11 cellular contexts compared by ENCODE assay signal in the genomic region with DNA sequence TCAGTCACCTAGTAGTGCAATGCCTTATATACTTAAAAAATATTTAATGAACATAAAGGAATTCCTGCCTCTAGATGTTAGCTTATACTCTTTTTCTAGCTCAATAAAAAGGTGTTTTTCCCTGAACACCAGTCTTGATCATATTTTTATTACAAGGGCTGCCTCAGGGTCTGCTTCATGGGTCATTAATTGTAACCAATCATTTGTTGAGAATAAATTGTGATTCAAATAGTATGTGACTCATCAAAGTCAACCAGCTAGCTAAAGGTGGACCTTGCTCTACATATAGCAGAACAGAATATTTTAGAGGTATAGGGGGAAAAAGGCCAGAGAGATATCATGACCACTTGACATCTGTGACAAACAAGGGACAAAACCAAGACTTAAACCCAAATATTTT.
A peak's percentile ranks its signal among the peaks of the same experiment; 100 is the strongest.
DNase-seq lines count a peak whose midpoint lies in the region; ATAC-seq and TF ChIP-seq lines count a peak whose summit lies in the region.
"Had no signal": no experiment of that assay in that cellular context is flagged by ENCODE, and none has a peak within 500 bp of the region (broad histone marks: within the 10 kb centered on the region; RNA-seq: fewer than 3 reads in every experiment).

No MANE protein-coding gene starts in this region.

- intact Hi-C loops in breast epithelium (cut with DNase I; ENCODE audit: low total_unique reads): no loop called here

- H3K27me3 ChIP-seq in Karpas-422 (ENCODE audit: low read length) (no peaks in the 10 kb centered on the region), RWPE2 (ENCODE audit: insufficient read depth, poor library complexity, severe bottlenecking) (no peaks in the 10 kb centered on the region), foreskin keratinocyte (no peaks in the 10 kb centered on the region), breast epithelium (no peaks in the 10 kb centered on the region)

- H3K9me3 ChIP-seq in Karpas-422 (ENCODE audit: low read length): no peaks in the 10 kb centered on the region
- H3K9me3 ChIP-seq in RWPE2 (ENCODE audit: severe bottlenecking): no peaks in the 10 kb centered on the region
- no peaks in the 10 kb centered on the region for H3K9me3 ChIP-seq in breast epithelium

- H3K36me3 ChIP-seq in Karpas-422 (ENCODE audit: insufficient read depth, low read length) (peaks cover 39% of the 10 kb centered on the region), RWPE2 (ENCODE audit: low read depth) (peaks cover 50% of the 10 kb centered on the region), breast epithelium (peaks cover 17% of the 10 kb centered on the region)

- no peaks in the 10 kb centered on the region for H4K20me1 ChIP-seq in Karpas-422 (ENCODE audit: insufficient read depth, low read depth, low read length)

- H3K4me3 ChIP-seq in Karpas-422 (ENCODE audit: low read length) (no peak overlapping the region), RWPE2 (ENCODE audit: severe bottlenecking) (no peak overlapping the region), breast epithelium (no peak overlapping the region)

- peak; percentile 51 for DNase-seq in Karpas-422
- DNase-seq in RWPE2 (ENCODE audit: low spot score): no peak
- DNase-seq in foreskin keratinocyte: no peak
- DNase-seq in renal cortical epithelial cell (ENCODE audit: low read depth): peak; percentile 86
- DNase-seq in T-helper 9 cell: no peak
- DNase-seq in breast epithelium (ENCODE audit: low spot score in 2 of 2): no peak
- no peak for DNase-seq in NCI-H187 treated with DMSO at 0.1 percent for 48 hours (lab: John Stamatoyannopoulos, UW)
- DNase-seq: C1 segment of cervical spinal cord; CD4-positive, alpha-beta T cell; GOT3; H9 had no signal

- peaks cover 28% of the 10 kb centered on the region for H3K4me1 ChIP-seq in Karpas-422 (ENCODE audit: low read length)
- no peaks in the 10 kb centered on the region for H3K4me1 ChIP-seq in RWPE2 (ENCODE audit: insufficient read depth, poor library complexity, severe bottlenecking)
- no peaks in the 10 kb centered on the region for H3K4me1 ChIP-seq in foreskin keratinocyte
- no peaks in the 10 kb centered on the region for H3K4me1 ChIP-seq in breast epithelium

- no peak for TF ChIP-seq CTCF in RWPE2 (IDR thresholded peaks at IDR 0.05; ENCODE audit: poor library complexity, severe bottlenecking)
- no peak for TF ChIP-seq CTCF in foreskin keratinocyte (conservative IDR thresholded peaks at IDR 0.05)
- no peak for TF ChIP-seq CTCF in breast epithelium (IDR thresholded peaks at IDR 0.05)

- no peaks in the 10 kb centered on the region for H3K9me2 ChIP-seq in Karpas-422 (replicated peaks; ENCODE audit: insufficient read depth, low read length)

- H3K9ac ChIP-seq in Karpas-422 (ENCODE audit: low read length): no peak overlapping the region

- H3K79me2 ChIP-seq in Karpas-422 (ENCODE audit: low read length): no peaks in the 10 kb centered on the region

- H3K4me2 ChIP-seq in Karpas-422 (ENCODE audit: low read depth, low read length, poor library complexity, severe bottlenecking): peak overlapping the region; percentile 14

- H3K27ac ChIP-seq in Karpas-422 (ENCODE audit: low read length): peak overlapping the region; percentile 62
- no peak overlapping the region for H3K27ac ChIP-seq in RWPE2 (ENCODE audit: poor library complexity, severe bottlenecking)
- H3K27ac ChIP-seq in foreskin keratinocyte: no peak overlapping the region
- no peak overlapping the region for H3K27ac ChIP-seq in breast epithelium

- TF ChIP-seq POLR2A in breast epithelium (IDR thresholded peaks at IDR 0.05): no peak

- H2AFZ ChIP-seq in Karpas-422 (ENCODE audit: low read length): no peak overlapping the region

- ATAC-seq in RWPE2 (ENCODE audit: low read depth) (0 out of 3 replicates have a peak, but pooled peaks have one; percentile 35), foreskin keratinocyte (peak; percentile 44)

Comparison
In these comparisons a context has a peak if more than half of its experiments do, and no peak if none do; other contexts are left out.
1. DNase-seq: peak in Karpas-422 (single experiment) and renal cortical epithelial cell (single experiment); none in RWPE2 (single experiment), foreskin keratinocyte (0 of 2), T-helper 9 cell (single experiment), breast epithelium (0 of 2) and NCI-H187 treated with DMSO at 0.1 percent for 48 hours (single experiment).